28 cellular contexts compared by ENCODE assay signal in the genomic region with DNA sequence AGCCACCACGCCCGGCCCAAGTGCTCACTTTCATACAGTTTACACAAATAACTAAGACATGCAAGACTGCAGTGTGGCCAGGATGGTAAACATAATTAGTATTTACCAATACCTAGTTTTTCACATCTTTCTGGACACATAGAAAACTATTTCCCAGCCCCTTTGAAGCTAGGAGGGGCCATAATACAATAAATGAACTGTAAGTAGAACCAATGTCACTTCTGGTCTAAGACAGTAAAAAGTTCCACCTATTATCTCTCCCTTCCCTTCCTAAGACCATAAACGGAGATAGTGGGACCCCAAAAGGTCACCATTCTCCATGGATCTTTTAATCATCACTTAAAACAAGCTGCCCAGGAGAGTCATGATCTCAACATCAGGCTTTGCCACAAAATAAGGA.
"Had no signal": no experiment of that assay in that cellular context is flagged by ENCODE, and none has a peak within 500 bp of the region (broad histone marks: within the 10 kb centered on the region; RNA-seq: fewer than 3 reads in every experiment).

No MANE protein-coding gene starts in this region.

- H3K4me3 Mint-ChIP-seq: stimulated activated effector memory CD8-positive, alpha-beta T cell treated with anti-CD3 and anti-CD28 coated beads, Interleukin-12 subunit alpha, Interleukin-12 subunit beta, amount 100 ng/mL, for 72 hours; stimulated activated memory B cell treated with anti-CD40 and anti-IgM and Interleukin-4, amounts not matched to agents 10 μg/mL and 1 μg/mL and 100 μg/mL, for 72 hours; stimulated activated naive B cell treated with anti-CD40 and anti-IgM and Interleukin-4, amounts not matched to agents 10 μg/mL and 1 μg/mL and 100 μg/mL, for 72 hours; stimulated activated naive CD8-positive, alpha-beta T cell treated with anti-CD3 and anti-CD28 coated beads, Interleukin-15, amount 100 ng/mL, for 72 hours; stimulated activated naive CD8-positive, alpha-beta T cell treated with anti-CD3 and anti-CD28 coated beads, Interleukin-15, Interleukin-2, amounts not matched to agents 100 ng/mL and 50 ng/mL, for 24 hours; type B pancreatic cell had no signal

- DNase-seq: stimulated activated CD4-positive, alpha-beta T cell treated with anti-CD3 and anti-CD28 coated beads, Interleukin-2, amount 100 ng/mL, for 48 hours; stimulated activated CD4-positive, alpha-beta T cell treated with anti-CD3 and anti-CD28 coated beads, Interleukin-4, amount 100 ng/mL, for 1 hour; stimulated activated CD4-positive, alpha-beta T cell treated with anti-CD3 and anti-CD28 coated beads, Interleukin-4, amount 100 ng/mL, for 24 hours; stimulated activated CD4-positive, alpha-beta T cell treated with anti-CD3 and anti-CD28 coated beads, Interleukin-4, amount 100 ng/mL, for 4 hours; stimulated activated CD8-positive, alpha-beta memory T cell treated with anti-CD3 and anti-CD28 coated beads, Interleukin-4, amount 100 ng/mL, for 48 hours; stimulated activated naive B cell treated with anti-CD40 and anti-IgM and Interleukin-4, amounts not matched to agents 10 μg/mL and 1 μg/mL and 100 μg/mL, for 72 hours; stimulated activated naive CD4-positive, alpha-beta T cell; stimulated activated naive CD4-positive, alpha-beta T cell treated with Interleukin-2 at 50 U/mL for 16 hours; stimulated activated naive CD8-positive, alpha-beta T cell treated with anti-CD3 and anti-CD28 coated beads, Interleukin-15, amount 100 ng/mL, for 72 hours; stimulated activated naive CD8-positive, alpha-beta T cell treated with anti-CD3 and anti-CD28 coated beads, Interleukin-15, Interleukin-2, amounts not matched to agents 100 U/mL and 50 U/mL, for 24 hours; stomach; substantia nigra; testis; thyroid gland; tibial artery; transverse colon; trophoblast cell; upper lobe of right lung; uterus had no signal

- H3K9me3 Mint-ChIP-seq: stimulated activated effector memory CD8-positive, alpha-beta T cell treated with anti-CD3 and anti-CD28 coated beads, Interleukin-12 subunit alpha, Interleukin-12 subunit beta, amount 100 ng/mL, for 72 hours; stimulated activated memory B cell treated with anti-CD40 and anti-IgM and Interleukin-4, amounts not matched to agents 10 μg/mL and 1 μg/mL and 100 μg/mL, for 72 hours; stimulated activated naive B cell treated with anti-CD40 and anti-IgM and Interleukin-4, amounts not matched to agents 10 μg/mL and 1 μg/mL and 100 μg/mL, for 72 hours; stimulated activated naive CD8-positive, alpha-beta T cell treated with anti-CD3 and anti-CD28 coated beads, Interleukin-15, amount 100 ng/mL, for 72 hours; stimulated activated naive CD8-positive, alpha-beta T cell treated with anti-CD3 and anti-CD28 coated beads, Interleukin-15, Interleukin-2, amounts not matched to agents 100 ng/mL and 50 ng/mL, for 24 hours; type B pancreatic cell had no signal

- H3K9me3 ChIP-seq: stomach, suprapubic skin, testis, thoracic aorta, thyroid gland, tibial artery, tibial nerve, transverse colon, upper lobe of left lung, upper lobe of right lung, uterus, vagina had no signal

- H3K27me3 ChIP-seq: stomach, suprapubic skin, testis, thyroid gland, tibial artery, tibial nerve, transverse colon, upper lobe of left lung, upper lobe of right lung, uterus, vagina had no signal

- ATAC-seq: stimulated activated effector memory CD8-positive, alpha-beta T cell treated with anti-CD3 and anti-CD28 coated beads, Interleukin-12 subunit alpha, Interleukin-12 subunit beta, amount 100 ng/mL, for 72 hours; stimulated activated memory B cell treated with anti-CD40 and anti-IgM and Interleukin-4, amounts not matched to agents 10 μg/mL and 1 μg/mL and 100 μg/mL, for 72 hours; stimulated activated naive B cell treated with anti-CD40 and anti-IgM and Interleukin-4, amounts not matched to agents 10 μg/mL and 1 μg/mL and 100 μg/mL, for 72 hours; stimulated activated naive CD8-positive, alpha-beta T cell treated with anti-CD3 and anti-CD28 coated beads, Interleukin-15, amount 100 ng/mL, for 72 hours; stimulated activated naive CD8-positive, alpha-beta T cell treated with anti-CD3 and anti-CD28 coated beads, Interleukin-15, Interleukin-2, amounts not matched to agents 100 U/mL and 50 U/mL, for 24 hours; upper lobe of right lung had no signal

- H3K36me3 ChIP-seq: uterus had no signal

- H3K4me1 ChIP-seq: stomach, testis, thyroid gland, tibial artery, tibial nerve, transverse colon, upper lobe of left lung, upper lobe of right lung, uterus, vagina had no signal

- H3K27ac ChIP-seq: stomach, suprapubic skin, testis, thoracic aorta, thyroid gland, tibial artery, tibial nerve, transverse colon, upper lobe of left lung, upper lobe of right lung, uterus, vagina had no signal

- H3K27me3 Mint-ChIP-seq: stimulated activated memory B cell treated with anti-CD40 and anti-IgM and Interleukin-4, amounts not matched to agents 10 μg/mL and 1 μg/mL and 100 μg/mL, for 72 hours; stimulated activated naive B cell treated with anti-CD40 and anti-IgM and Interleukin-4, amounts not matched to agents 10 μg/mL and 1 μg/mL and 100 μg/mL, for 72 hours; stimulated activated naive CD8-positive, alpha-beta T cell treated with anti-CD3 and anti-CD28 coated beads, Interleukin-15, amount 100 ng/mL, for 72 hours; stimulated activated naive CD8-positive, alpha-beta T cell treated with anti-CD3 and anti-CD28 coated beads, Interleukin-15, Interleukin-2, amounts not matched to agents 100 ng/mL and 50 ng/mL, for 24 hours; type B pancreatic cell had no signal

- H3K4me1 Mint-ChIP-seq: stimulated activated memory B cell treated with anti-CD40 and anti-IgM and Interleukin-4, amounts not matched to agents 10 μg/mL and 1 μg/mL and 100 μg/mL, for 72 hours; stimulated activated naive B cell treated with anti-CD40 and anti-IgM and Interleukin-4, amounts not matched to agents 10 μg/mL and 1 μg/mL and 100 μg/mL, for 72 hours had no signal

- H3K27ac Mint-ChIP-seq: stimulated activated effector memory CD8-positive, alpha-beta T cell treated with anti-CD3 and anti-CD28 coated beads, Interleukin-12 subunit alpha, Interleukin-12 subunit beta, amount 100 ng/mL, for 72 hours; stimulated activated memory B cell treated with anti-CD40 and anti-IgM and Interleukin-4, amounts not matched to agents 10 μg/mL and 1 μg/mL and 100 μg/mL, for 72 hours; stimulated activated naive B cell treated with anti-CD40 and anti-IgM and Interleukin-4, amounts not matched to agents 10 μg/mL and 1 μg/mL and 100 μg/mL, for 72 hours; stimulated activated naive CD8-positive, alpha-beta T cell treated with anti-CD3 and anti-CD28 coated beads, Interleukin-15, amount 100 ng/mL, for 72 hours; stimulated activated naive CD8-positive, alpha-beta T cell treated with anti-CD3 and anti-CD28 coated beads, Interleukin-15, Interleukin-2, amounts not matched to agents 100 ng/mL and 50 ng/mL, for 24 hours; type B pancreatic cell had no signal

- H3K4me3 ChIP-seq: stomach, suprapubic skin, testis, thoracic aorta, thyroid gland, tibial artery, tibial nerve, transverse colon, upper lobe of left lung, upper lobe of right lung, uterus, vagina had no signal
